ENCODE assay signal across 21 cellular contexts in the genomic region with DNA sequence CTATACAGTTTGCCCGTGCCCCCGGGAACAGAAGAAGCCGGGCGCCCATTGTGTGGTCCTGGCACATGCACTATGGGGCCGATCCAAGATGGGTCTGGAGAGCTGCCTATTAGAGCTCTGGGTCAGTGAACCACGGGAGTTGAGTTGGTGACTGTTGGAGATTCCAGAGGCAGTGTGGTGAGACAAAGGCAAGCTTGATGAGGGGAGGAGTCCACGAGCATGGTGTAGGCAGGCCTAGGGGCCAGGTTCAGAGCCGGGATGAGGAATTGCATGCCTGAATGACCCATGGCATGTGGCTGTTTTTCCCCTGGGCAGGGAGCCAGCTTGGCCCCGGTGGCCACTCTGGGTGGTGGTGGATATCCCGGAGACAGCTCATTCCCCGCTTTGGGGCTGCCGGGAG.
DNase-seq lines count a peak whose midpoint lies in the region; ATAC-seq and TF ChIP-seq lines count a peak whose summit lies in the region.
"Had no signal": no experiment of that assay in that cellular context is flagged by ENCODE, and none has a peak within 500 bp of the region (broad histone marks: within the 10 kb centered on the region; RNA-seq: fewer than 3 reads in every experiment).

No MANE protein-coding gene starts in this region.

- H3K27me3 Mint-ChIP-seq in activated T-helper 1 cell treated with anti-CD3 and anti-CD28 coated beads, Interleukin-12 subunit alpha, Interleukin-12 subunit beta, Interleukin-2, Interleukin-4 antibody, amounts not matched to agents 30 ng/mL and 10 ng/mL and 1 ng/mL, durations not matched to agents 14 hours and 24 hours and 36 hours (ENCODE audit: insufficient read depth), result no peaks in the 10 kb centered on the region

- no peaks in the 10 kb centered on the region for H3K27me3 ChIP-seq in skeletal muscle satellite cell (ENCODE audit: control insufficient read depth, insufficient read depth, low read length)
- H3K27me3 ChIP-seq: ascending aorta, dorsolateral prefrontal cortex, esophagus muscularis mucosa, Peyer's patch had no signal

- DNase-seq in HK-2 (ENCODE audit: unreplicated experiment) (peak; percentile 94), astrocyte of the cerebellum (ENCODE audit: low read depth) (peak; percentile 51), islet precursor cell (peak; percentile 46), NCI-H1417 (lab: John Stamatoyannopoulos, UW) (no peak)
- no peak for DNase-seq in activated T-helper 1 cell treated with anti-CD3 and anti-CD28 coated beads, Interleukin-12 subunit alpha, Interleukin-12 subunit beta, Interleukin-2, Interleukin-4 antibody, amounts not matched to agents 30 ng/mL and 10 ng/mL and 1 ng/mL, durations not matched to agents 14 hours and 24 hours and 36 hours (ENCODE audit: low spot score)
- DNase-seq: activated CD4-positive, CD25-positive, alpha-beta regulatory T cell; activated gamma-delta T cell; DND-41; GM23248; NCI-H748 treated with DMSO at 0.1 percent for 48 hours; nephron progenitor cell; Peyer's patch; retina; T-cell had no signal

- no peaks in the 10 kb centered on the region for H3K9me3 ChIP-seq in skeletal muscle satellite cell (replicated peaks; ENCODE audit: low read length)
- H3K9me3 ChIP-seq: ascending aorta, esophagus muscularis mucosa, Peyer's patch, thoracic aorta had no signal

- no peak for ATAC-seq in HG02571 (IDR thresholded peaks at IDR 0.05; ENCODE audit: unreplicated experiment)
- ATAC-seq: T-cell had no signal

- H3K9me3 Mint-ChIP-seq in activated T-helper 1 cell treated with anti-CD3 and anti-CD28 coated beads, Interleukin-12 subunit alpha, Interleukin-12 subunit beta, Interleukin-2, Interleukin-4 antibody, amounts not matched to agents 30 ng/mL and 10 ng/mL and 1 ng/mL, durations not matched to agents 14 hours and 24 hours and 36 hours, result no peaks in the 10 kb centered on the region

- H3K4me2 ChIP-seq in skeletal muscle satellite cell (ENCODE audit: low read length), result peak overlapping the region; percentile 25

- H3K36me3 ChIP-seq in skeletal muscle satellite cell (ENCODE audit: insufficient read depth, low read length), result no peaks in the 10 kb centered on the region
- H3K36me3 ChIP-seq: ascending aorta, esophagus muscularis mucosa, Peyer's patch, thoracic aorta had no signal

- H3K9ac ChIP-seq in skeletal muscle satellite cell (ENCODE audit: low read depth, low read length), result no peak overlapping the region
- H3K9ac ChIP-seq: GM23248 had no signal

- no peak for TF ChIP-seq CTCF in astrocyte of the cerebellum (IDR thresholded peaks at IDR 0.05; ENCODE audit: low read depth, low read length, missing control alignments)

- H3K36me3 Mint-ChIP-seq in activated T-helper 1 cell treated with anti-CD3 and anti-CD28 coated beads, Interleukin-12 subunit alpha, Interleukin-12 subunit beta, Interleukin-2, Interleukin-4 antibody, amounts not matched to agents 30 ng/mL and 10 ng/mL and 1 ng/mL, durations not matched to agents 14 hours and 24 hours and 36 hours (ENCODE audit: low read depth), result no peaks in the 10 kb centered on the region
- H3K36me3 Mint-ChIP-seq: T-cell had no signal

- no peak overlapping the region for H3K4me3 Mint-ChIP-seq in activated T-helper 1 cell treated with anti-CD3 and anti-CD28 coated beads, Interleukin-12 subunit alpha, Interleukin-12 subunit beta, Interleukin-2, Interleukin-4 antibody, amounts not matched to agents 30 ng/mL and 10 ng/mL and 1 ng/mL, durations not matched to agents 14 hours and 24 hours and 36 hours
- H3K4me3 Mint-ChIP-seq: nephron progenitor cell, T-cell had no signal

- intact Hi-C loops in activated T-helper 1 cell treated with anti-CD3 and anti-CD28 coated beads, Interleukin-12 subunit alpha, Interleukin-12 subunit beta, Interleukin-2, Interleukin-4 antibody, amounts not matched to agents 30 ng/mL and 10 ng/mL and 1 ng/mL, durations not matched to agents 14 hours and 24 hours and 36 hours (cut with micrococcal nuclease), result no loop called here

- in situ Hi-C loops in astrocyte of the cerebellum (cut with HindIII; ENCODE audit: low sequenced_read_pairs), result no loop called here

- no peak overlapping the region for H3K27ac Mint-ChIP-seq in activated T-helper 1 cell treated with anti-CD3 and anti-CD28 coated beads, Interleukin-12 subunit alpha, Interleukin-12 subunit beta, Interleukin-2, Interleukin-4 antibody, amounts not matched to agents 30 ng/mL and 10 ng/mL and 1 ng/mL, durations not matched to agents 14 hours and 24 hours and 36 hours
- H3K27ac Mint-ChIP-seq: nephron progenitor cell, T-cell had no signal

- no peak overlapping the region for H3K4me3 ChIP-seq in astrocyte of the cerebellum (ENCODE audit: low read depth, low read length)
- no peak overlapping the region for H3K4me3 ChIP-seq in skeletal muscle satellite cell (ENCODE audit: low read length)
- H3K4me3 ChIP-seq: ascending aorta, dorsolateral prefrontal cortex, esophagus muscularis mucosa, GM23248, lung, Peyer's patch, thoracic aorta had no signal

- H3K4me1 ChIP-seq in skeletal muscle satellite cell (ENCODE audit: control insufficient read depth, insufficient read depth, low read length), result peaks cover 24% of the 10 kb centered on the region
- H3K4me1 ChIP-seq: ascending aorta, Peyer's patch had no signal

- H3K4me1 Mint-ChIP-seq in activated T-helper 1 cell treated with anti-CD3 and anti-CD28 coated beads, Interleukin-12 subunit alpha, Interleukin-12 subunit beta, Interleukin-2, Interleukin-4 antibody, amounts not matched to agents 30 ng/mL and 10 ng/mL and 1 ng/mL, durations not matched to agents 14 hours and 24 hours and 36 hours (ENCODE audit: low read depth), result no peaks in the 10 kb centered on the region
- H3K4me1 Mint-ChIP-seq: T-cell had no signal

Comparison
In these comparisons a context has a peak if more than half of its experiments do, and no peak if none do; other contexts are left out.
1. DNase-seq: peak in HK-2 (single experiment), astrocyte of the cerebellum (single experiment) and islet precursor cell (single experiment); none in activated T-helper 1 cell treated with anti-CD3 and anti-CD28 coated beads, Interleukin-12 subunit alpha, Interleukin-12 subunit beta, Interleukin-2, Interleukin-4 antibody, amounts not matched to agents 30 ng/mL and 10 ng/mL and 1 ng/mL, durations not matched to agents 14 hours and 24 hours and 36 hours (single experiment) and NCI-H1417 (0 of 3).